ENCODE assay signal across 1 cellular context in genomic region chr16:11328172-11329079, GRCh38.
TF ChIP-seq lines count a peak whose summit lies in the region.

No MANE protein-coding gene starts in this region.

TF ChIP-seq in SK-N-SH, 30 proteins besides CTCF, POLR2A, EP300 and RAD21 (continued from another document):
- TF ChIP-seq TAF1 (IDR thresholded peaks at IDR 0.05; ENCODE audit: borderline replicate concordance, low read depth, low read length) (no peak), POLR2AphosphoS5 (IDR thresholded peaks at IDR 0.05; ENCODE audit: low read depth, low read length) (peak; percentile 80), NFIC (IDR thresholded peaks at IDR 0.05; ENCODE audit: borderline replicate concordance) (peak; percentile 71), MXI1 (IDR thresholded peaks at IDR 0.05; ENCODE audit: low read depth, low read length) (no peak), FOXJ3 (CRISPR knock-in tag; IDR thresholded peaks at IDR 0.05) (no peak), IRF3 (IDR thresholded peaks at IDR 0.05; ENCODE audit: low read depth, low read length) (no peak), CHD2 (IDR thresholded peaks at IDR 0.05; ENCODE audit: low read length, partially characterized antibody) (no peak), GATA2 (CRISPR knock-in tag; IDR thresholded peaks at IDR 0.05) (no peak), PBX3 (IDR thresholded peaks at IDR 0.05) (peak; percentile 95), SMC3 (IDR thresholded peaks at IDR 0.05; ENCODE audit: low read depth, low read length) (no peak), REST (IDR thresholded peaks at IDR 0.05; ENCODE audit: low read depth, low read length) (peak; percentile 65; the same call in 1 of the 2 replicates), USF2 (IDR thresholded peaks at IDR 0.05; ENCODE audit: borderline replicate concordance, low read depth, low read length) (no peak)
